8 cellular contexts compared by ENCODE assay signal in genomic region chr1:228842094-228842775, GRCh38.
DNase-seq lines count a peak whose midpoint lies in the region; ATAC-seq and TF ChIP-seq lines count a peak whose summit lies in the region.

No MANE protein-coding gene starts in this region.

- no peaks in the 10 kb centered on the region for H4K20me1 ChIP-seq in osteoblast (ENCODE audit: insufficient read depth, low read length)

- WGBS in sigmoid colon, 2 donors: 80 to 81% methylated on average over 6 of the region's 6 CpGs

- DNase-seq in COLO829 (ENCODE audit: low spot score): peak; percentile 84
- peak; percentile 92 for DNase-seq in brain microvascular endothelial cell
- no peak for DNase-seq in osteoblast (ENCODE audit: insufficient read length, low spot score, missing footprints)
- no peak for DNase-seq in sigmoid colon

- H3K36me3 ChIP-seq in brain microvascular endothelial cell (replicated peaks): no peaks in the 10 kb centered on the region
- no peaks in the 10 kb centered on the region for H3K36me3 ChIP-seq in mucosa of stomach (ENCODE audit: control insufficient read depth, insufficient read depth, low read length)
- no peaks in the 10 kb centered on the region for H3K36me3 ChIP-seq in osteoblast (ENCODE audit: insufficient read depth, low read length)
- H3K36me3 ChIP-seq in sigmoid colon: no peaks in the 10 kb centered on the region

- no peaks in the 10 kb centered on the region for H3K79me2 ChIP-seq in osteoblast (ENCODE audit: insufficient read depth, low read length)

- TF ChIP-seq CTCF in brain microvascular endothelial cell (IDR thresholded peaks at IDR 0.05; ENCODE audit: low read depth, low read length, missing control alignments) (peak; percentile 19), osteoblast (IDR thresholded peaks at IDR 0.05; ENCODE audit: extremely low read depth, low read depth, low read length) (no peak), sigmoid colon (IDR thresholded peaks at IDR 0.05) (no peak)

- H3K27ac ChIP-seq in brain microvascular endothelial cell: peak overlapping the region; percentile 63
- H3K27ac ChIP-seq in osteoblast (ENCODE audit: low read depth, low read length): no peak overlapping the region
- H3K27ac ChIP-seq in sigmoid colon: peak overlapping the region in 2 of 4 donors; percentile 44 to 50

- H3K27me3 ChIP-seq in brain microvascular endothelial cell (replicated peaks): no peaks in the 10 kb centered on the region
- no peaks in the 10 kb centered on the region for H3K27me3 ChIP-seq in mucosa of stomach (ENCODE audit: control insufficient read depth, insufficient read depth, low read length)
- no peaks in the 10 kb centered on the region for H3K27me3 ChIP-seq in osteoblast (ENCODE audit: insufficient read depth, low read length)
- no peaks in the 10 kb centered on the region for H3K27me3 ChIP-seq in sigmoid colon

- TF ChIP-seq POLR2A in sigmoid colon (IDR thresholded peaks at IDR 0.05): no peak

- no peak overlapping the region for H2AFZ ChIP-seq in osteoblast (ENCODE audit: low read length)

- H3K4me3 ChIP-seq in brain microvascular endothelial cell (ENCODE audit: low read depth, low read length): no peak overlapping the region
- no peak overlapping the region for H3K4me3 ChIP-seq in mucosa of stomach (ENCODE audit: low read length)
- H3K4me3 ChIP-seq in osteoblast (ENCODE audit: insufficient read depth, low read length): no peak overlapping the region
- no peak overlapping the region for H3K4me3 ChIP-seq in sigmoid colon

- H3K9me3 ChIP-seq in mucosa of stomach (ENCODE audit: control insufficient read depth, low read length): no peaks in the 10 kb centered on the region
- peaks cover 2% of the 10 kb centered on the region for H3K9me3 ChIP-seq in osteoblast (ENCODE audit: low read depth, low read length)
- peaks cover 0 to 4% (median 0%) of the 10 kb centered on the region in 4 donors for H3K9me3 ChIP-seq in sigmoid colon

- H3K9ac ChIP-seq in mucosa of stomach (ENCODE audit: low read length): peak overlapping the region; percentile 26

- ATAC-seq in HG03460 (IDR thresholded peaks at IDR 0.05; ENCODE audit: unreplicated experiment) (peak; percentile 62), GM21526 (IDR thresholded peaks at IDR 0.05; ENCODE audit: low FRiP score, unreplicated experiment) (no peak), HG03469 (IDR thresholded peaks at IDR 0.05; ENCODE audit: unreplicated experiment) (no peak)

- H3K4me1 ChIP-seq in mucosa of stomach (ENCODE audit: control insufficient read depth, insufficient read depth, low read length): peaks cover 36% of the 10 kb centered on the region
- H3K4me1 ChIP-seq in osteoblast (ENCODE audit: insufficient read depth, low read length): no peaks in the 10 kb centered on the region
- peaks cover 0 to 22% (median 21%) of the 10 kb centered on the region in 4 donors for H3K4me1 ChIP-seq in sigmoid colon

- intact Hi-C loops in sigmoid colon (cut with DNase I): no loop called here

- H3K4me2 ChIP-seq in osteoblast (ENCODE audit: insufficient read depth, low read length): no peak overlapping the region

- in situ Hi-C loops in brain microvascular endothelial cell (cut with HindIII; ENCODE audit: low pct_ligation_motif_present, low sequenced_read_pairs): no loop called here

- no peak for TF ChIP-seq EP300 in sigmoid colon (IDR thresholded peaks at IDR 0.05)

Comparison
In these comparisons a context has a peak if more than half of its experiments do, and no peak if none do; other contexts are left out.
1. DNase-seq: peak in COLO829 (single experiment) and brain microvascular endothelial cell (single experiment); none in osteoblast (single experiment) and sigmoid colon (single experiment).